Comparison of ENCODE assay signal across 21 cellular contexts in genomic region chr21:46138383-46138970, GRCh38. TPM values are rescaled to one million over a fixed set of nuclear protein-coding genes. Genes with fewer than 3 reads are reported as not detected.
"Had no signal": no experiment of that assay in that cellular context is flagged by ENCODE, and none has a peak within 500 bp of the region (broad histone marks: within the 10 kb centered on the region; RNA-seq: fewer than 3 reads in every experiment).

No MANE protein-coding gene starts in this region.

- H3K4me1 ChIP-seq: SJCRH30 had no signal

- H3K27me3 ChIP-seq: MG63, SJCRH30 had no signal

- H3K36me3 ChIP-seq: MG63, SJCRH30 had no signal

- H3K27ac ChIP-seq: RWPE1, SJCRH30 had no signal

- H3K4me3 ChIP-seq: MG63, SJCRH30 had no signal

- ATAC-seq: Panc1, PC-3, SK-N-SH treated with all-trans-retinoic acid at 6 μM for 48 hours had no signal

- DNase-seq: Karpas-422, KG1, MG63, NCI-H1092, NCI-H1105 treated with DMSO at 0.1 percent for 48 hours, NCI-H1417 treated with DMSO at 0.1 percent for 48 hours, NCI-H146, NCI-H1694 treated with DMSO at 0.1 percent for 48 hours, NCI-H1930, NCI-H2081, NCI-H2107, NCI-H2227 treated with DMSO at 0.1 percent for 48 hours, NCI-H526 treated with DMSO at 0.1 percent for 48 hours, NCI-H748 treated with DMSO at 0.1 percent for 48 hours, PC-3, SHP77 treated with DMSO at 0.1 percent for 48 hours, SJCRH30 had no signal

- H3K9me3 ChIP-seq: SJCRH30 had no signal

RNA-seq across cellular contexts. Expression of gene FTCD, which starts 16.9 kb away (rescaled TPM):
- total RNA-seq: SJCRH30 had no signal

RNA-seq across cellular contexts. Expression of gene COL6A2, which starts 40.6 kb away (rescaled TPM):
- total RNA-seq: OCI-LY7 had no signal
